1 cellular context compared by ENCODE assay signal in genomic region chr2:41916177-41916576, GRCh38.
TF ChIP-seq lines count a peak whose summit lies in the region.

No MANE protein-coding gene starts in this region.

TF ChIP-seq in HepG2, 621 proteins besides CTCF, POLR2A, EP300 and RAD21 (continued from another document):
- TF ChIP-seq ZNF180 (CRISPR knock-in tag; IDR thresholded peaks at IDR 0.05; ENCODE audit: borderline replicate concordance, low read depth): no peak
- no peak for TF ChIP-seq PRDM4 (CRISPR knock-in tag; IDR thresholded peaks at IDR 0.05; ENCODE audit: borderline replicate concordance)
- no peak for TF ChIP-seq KAT8 (CRISPR knock-in tag; IDR thresholded peaks at IDR 0.05)
- TF ChIP-seq MAFF (IDR thresholded peaks at IDR 0.05; ENCODE audit: low read depth, low read length): peak; percentile 75
- TF ChIP-seq ZNF446 (CRISPR knock-in tag; IDR thresholded peaks at IDR 0.05): no peak
- no peak for TF ChIP-seq HNRNPL (IDR thresholded peaks at IDR 0.05; ENCODE audit: low read depth, low read length)
- peak; percentile 79 to 88 for TF ChIP-seq MAFK (conservative IDR thresholded peaks at IDR 0.05 in 1 of 2, IDR thresholded peaks at IDR 0.05 in 1 of 2; ENCODE audit: low read length in 2 of 2)
